In genomic region chr14:69073925-69074324, GRCh38 we compare ENCODE assay signal across 20 cellular contexts.
"Had no signal": no experiment of that assay in that cellular context is flagged by ENCODE, and none has a peak within 500 bp of the region (broad histone marks: within the 10 kb centered on the region; RNA-seq: fewer than 3 reads in every experiment).

No MANE protein-coding gene starts in this region.

- H3K9me3 ChIP-seq: upper lobe of left lung had no signal

- H3K4me3 ChIP-seq: upper lobe of left lung had no signal

- ATAC-seq: activated CD8-positive, alpha-beta T cell treated with anti-CD3 and anti-CD28 coated beads, Interleukin-2, amount 10 ng/mL, durations not matched to agents 7 days and 5 days; natural killer cell treated with Interleukin-12 subunit alpha and Interleukin-12 subunit beta and Interleukin-15 and Interleukin-18, amount 100 ng/mL, for 72 hours had no signal

- DNase-seq: activated B cell treated with CpG ODN at 0.5 μM for 24 hours; activated CD4-positive, alpha-beta T cell treated with anti-CD3 and anti-CD28 coated beads, Interleukin-2, amount 10 ng/mL, durations not matched to agents 24 days and 14 days; activated CD8-positive, alpha-beta memory T cell treated with anti-CD3 and anti-CD28 coated beads, Interleukin-2, amount 50 U/mL, for 48 hours; activated CD8-positive, alpha-beta T cell treated with anti-CD3 and anti-CD28 coated beads, Interleukin-2, amount 10 ng/mL, durations not matched to agents 7 days and 5 days; activated naive CD4-positive, alpha-beta T cell; activated naive CD8-positive, alpha-beta T cell treated with anti-CD3 and anti-CD28 coated beads, Interleukin-2, amount 10 ng/mL, durations not matched to agents 7 days and 5 days; brain microvascular endothelial cell; cerebellar nuclear complex; effector memory CD4-positive, alpha-beta T cell; head of caudate nucleus; kidney glomerular epithelial cell; mesenchymal stem cell; nucleus accumbens; posterior cingulate gyrus; stimulated activated CD4-positive, alpha-beta T cell treated with anti-CD3 and anti-CD28 coated beads, Interleukin-2, amount 100 ng/mL, for 48 hours; stimulated activated naive CD4-positive, alpha-beta T cell; substantia nigra; upper lobe of left lung had no signal

- H3K27ac ChIP-seq: brain microvascular endothelial cell, epithelial cell of prostate, upper lobe of left lung had no signal

- H3K27me3 ChIP-seq: brain microvascular endothelial cell, upper lobe of left lung had no signal
